In the genomic region with DNA sequence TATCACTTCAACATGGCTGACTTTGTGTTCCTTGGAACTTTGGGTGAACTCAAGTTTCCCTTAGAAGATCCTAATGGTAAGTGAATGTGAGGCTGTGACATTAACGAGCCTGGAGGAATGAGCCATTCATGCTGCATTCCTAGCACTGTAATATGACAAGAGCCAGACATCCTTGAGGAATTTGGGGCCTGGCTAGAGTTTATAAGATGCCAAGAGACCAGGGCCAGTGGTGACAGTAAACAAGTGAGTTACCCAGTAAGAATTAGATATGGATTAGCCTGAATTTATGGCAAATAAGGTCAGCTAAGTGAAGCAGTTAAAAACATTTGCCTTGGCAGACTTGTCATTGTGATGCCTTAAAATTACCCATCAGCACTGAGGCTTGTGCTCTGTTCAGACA, we compare ENCODE assay signal across 12 cellular contexts.
DNase-seq lines count a peak whose midpoint lies in the region; ATAC-seq and TF ChIP-seq lines count a peak whose summit lies in the region.
"Had no signal": no experiment of that assay in that cellular context is flagged by ENCODE, and none has a peak within 500 bp of the region (broad histone marks: within the 10 kb centered on the region; RNA-seq: fewer than 3 reads in every experiment).

No MANE protein-coding gene starts in this region.

- 11 to 14% (median 12%) methylated on average over 1 of the region's 1 CpG for WGBS in psoas muscle, 3 donors
- WGBS in prostate gland: 5% methylated on average over 1 of the region's 1 CpG

- H3K4me1 ChIP-seq in foreskin keratinocyte (peaks cover 8% of the 10 kb centered on the region), psoas muscle (peaks cover 50% of the 10 kb centered on the region), prostate gland (replicated peaks) (peaks cover 3% of the 10 kb centered on the region)
- H3K4me1 ChIP-seq: upper lobe of right lung had no signal

- ATAC-seq in foreskin keratinocyte: no peak
- ATAC-seq in psoas muscle: peak; percentile 14 to 41 (median 31)
- no peak for ATAC-seq in GM19035 (IDR thresholded peaks at IDR 0.05; ENCODE audit: unreplicated experiment)
- ATAC-seq: left lung, upper lobe of right lung had no signal

- TF ChIP-seq CTCF in foreskin keratinocyte (conservative IDR thresholded peaks at IDR 0.05) (no peak), psoas muscle (IDR thresholded peaks at IDR 0.05) (no peak), prostate gland (IDR thresholded peaks at IDR 0.05) (no peak)

- H3K36me3 ChIP-seq in psoas muscle (ENCODE audit: insufficient read depth in 1 of 2, low read depth in 1 of 2): no peaks in the 10 kb centered on the region
- no peaks in the 10 kb centered on the region for H3K36me3 ChIP-seq in prostate gland
- H3K36me3 ChIP-seq: left lung, upper lobe of right lung had no signal

- H3K27me3 ChIP-seq in foreskin keratinocyte (no peaks in the 10 kb centered on the region), psoas muscle (ENCODE audit: insufficient read depth in 3 of 3, low read length in 2 of 3) (no peaks in the 10 kb centered on the region), prostate gland (replicated peaks; ENCODE audit: insufficient read depth) (no peaks in the 10 kb centered on the region)
- H3K27me3 ChIP-seq: left lung, upper lobe of right lung had no signal

- H3K9me3 ChIP-seq in psoas muscle (no peaks in the 10 kb centered on the region), prostate gland (no peaks in the 10 kb centered on the region)
- H3K9me3 ChIP-seq: left lung, upper lobe of right lung had no signal

- no peak for TF ChIP-seq POLR2A in prostate gland (IDR thresholded peaks at IDR 0.05)

- DNase-seq in ELF-1 (ENCODE audit: low read depth, low spot score) (peak; percentile 61), SK-N-DZ (ENCODE audit: low spot score) (peak; percentile 76), foreskin keratinocyte (peak; percentile 2 to 16), psoas muscle (no peak), RPMI8226 (no peak), prostate gland (ENCODE audit: low spot score) (no peak), NCI-H2081 (lab: John Stamatoyannopoulos, UW) (no peak)
- DNase-seq: COR-L47, left lung, NCI-H446 treated with DMSO at 0.1 percent for 48 hours, upper lobe of right lung had no signal

- intact Hi-C loops in psoas muscle (cut with DNase I) (loop anchor here in 1 of 2 donors (10.0 kb wide), 1 partner anchor 487 kb away; a partner anchor contains a TSS), prostate gland (cut with DNase I) (loop anchor here (5.0 kb wide), 2 partner anchors 94 to 309 kb away; no protein-coding TSS in a partner anchor)

- H3K4me3 ChIP-seq in psoas muscle: no peak overlapping the region
- H3K4me3 ChIP-seq in prostate gland: no peak overlapping the region
- H3K4me3 ChIP-seq: left lung, upper lobe of right lung had no signal

- H3K27ac ChIP-seq in foreskin keratinocyte (no peak overlapping the region), psoas muscle (peak overlapping the region; percentile 37), prostate gland (no peak overlapping the region)
- H3K27ac ChIP-seq: left lung, upper lobe of right lung had no signal

Comparison
In these comparisons a context has a peak if more than half of its experiments do, and no peak if none do; other contexts are left out.
1. DNase-seq: peak in ELF-1 (single experiment), SK-N-DZ (single experiment) and foreskin keratinocyte (2 of 2); none in psoas muscle (0 of 2), RPMI8226 (single experiment), prostate gland (single experiment) and NCI-H2081 (0 of 2).
2. ATAC-seq: peak in psoas muscle (4 of 4); none in foreskin keratinocyte (single experiment) and GM19035 (single experiment).